Comparison of ENCODE assay signal across 1 cellular context in genomic region chr7:150781016-150781415, GRCh38.
TF ChIP-seq lines count a peak whose summit lies in the region.

No MANE protein-coding gene starts in this region.

TF ChIP-seq in HepG2, 621 proteins besides CTCF, POLR2A, EP300 and RAD21:
- no peak for TF ChIP-seq ZNF724P (CRISPR knock-in tag; IDR thresholded peaks at IDR 0.05; ENCODE audit: borderline replicate concordance)
- TF ChIP-seq TFAP4 (IDR thresholded peaks at IDR 0.05; ENCODE audit: borderline replicate concordance, low read depth) = no peak
- no peak for TF ChIP-seq ZNF83 (CRISPR knock-in tag; IDR thresholded peaks at IDR 0.05; ENCODE audit: borderline replicate concordance)
- TF ChIP-seq CEBPB (IDR thresholded peaks at IDR 0.05; ENCODE audit: borderline replicate concordance, low read depth, low read length) = peak; percentile 67; the same call in 1 of the 2 replicates
- no peak for TF ChIP-seq ZNF605 (CRISPR knock-in tag; IDR thresholded peaks at IDR 0.05)
- TF ChIP-seq, protein P1, sequence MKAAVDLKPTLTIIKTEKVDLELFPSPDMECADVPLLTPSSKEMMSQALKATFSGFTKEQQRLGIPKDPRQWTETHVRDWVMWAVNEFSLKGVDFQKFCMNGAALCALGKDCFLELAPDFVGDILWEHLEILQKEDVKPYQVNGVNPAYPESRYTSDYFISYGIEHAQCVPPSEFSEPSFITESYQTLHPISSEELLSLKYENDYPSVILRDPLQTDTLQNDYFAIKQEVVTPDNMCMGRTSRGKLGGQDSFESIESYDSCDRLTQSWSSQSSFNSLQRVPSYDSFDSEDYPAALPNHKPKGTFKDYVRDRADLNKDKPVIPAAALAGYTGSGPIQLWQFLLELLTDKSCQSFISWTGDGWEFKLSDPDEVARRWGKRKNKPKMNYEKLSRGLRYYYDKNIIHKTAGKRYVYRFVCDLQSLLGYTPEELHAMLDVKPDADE (CRISPR knock-in tag; IDR thresholded peaks at IDR 0.05) = no peak
- no peak for TF ChIP-seq REXO4 (CRISPR knock-in tag; IDR thresholded peaks at IDR 0.05; ENCODE audit: borderline replicate concordance)
